In genomic region chr3:177126015-177126773, GRCh38 we compare ENCODE assay signal across 10 cellular contexts.
DNase-seq lines count a peak whose midpoint lies in the region; ATAC-seq and TF ChIP-seq lines count a peak whose summit lies in the region.
"Had no signal": no experiment of that assay in that cellular context is flagged by ENCODE, and none has a peak within 500 bp of the region (broad histone marks: within the 10 kb centered on the region; RNA-seq: fewer than 3 reads in every experiment).

No MANE protein-coding gene starts in this region.

- in situ Hi-C loops in GM23248 (cut with MboI) (no loop called here), gastrocnemius medialis (cut with MboI; ENCODE audit: low sequenced_read_pairs in 4 of 4) (no loop called here)

- POLR2A ChIA-PET in OCI-LY7 (lab: Charles Lee) = interaction anchor here (0.6 to 1.6 kb wide), 6 partner anchors 13 to 408 kb away, joined by 3 to 7 read pairs (median 4); no protein-coding TSS in a partner anchor

- H3K27ac ChIP-seq in GM23248 (peak overlapping the region; percentile 53), gastrocnemius medialis (peak overlapping the region in 3 of 4 donors; percentile 4 to 36 (median 11)), OCI-LY7 (ENCODE audit: low read depth, low read length, poor library complexity, severe bottlenecking) (no peak overlapping the region)

- TF ChIP-seq CTCF in gastrocnemius medialis (IDR thresholded peaks at IDR 0.05 in 4 of 5, conservative IDR thresholded peaks at IDR 0.05 in 1 of 5) (no peak), OCI-LY7 (conservative IDR thresholded peaks at IDR 0.05; ENCODE audit: low read length) (no peak)

- H3K4me3 ChIP-seq in GM23248 (peak overlapping the region; percentile 21; the same call in 1 of the 2 replicates), adipocyte (ENCODE audit: low read length) (no peak overlapping the region), gastrocnemius medialis (no peak overlapping the region), OCI-LY7 (ENCODE audit: low read depth, low read length, poor library complexity, severe bottlenecking) (no peak overlapping the region)

- H3K4me2 ChIP-seq in GM23248 (ENCODE audit: unreplicated experiment) (peak overlapping the region; percentile 61), OCI-LY7 (ENCODE audit: low read length) (no peak overlapping the region)

- H3K9me2 ChIP-seq in GM23248 (ENCODE audit: insufficient read depth) (no peaks in the 10 kb centered on the region), OCI-LY7 (ENCODE audit: insufficient read depth, low read length) (no peaks in the 10 kb centered on the region)

- intact Hi-C loops in Right ventricle myocardium superior (cut with DNase I) = no loop called here
- intact Hi-C loops in gastrocnemius medialis (cut with DNase I; ENCODE audit: low total_unique reads) = no loop called here
- intact Hi-C loops in OCI-LY7 (cut with micrococcal nuclease; ENCODE audit: unreplicated experiment) = no loop called here

- H3K79me2 ChIP-seq in GM23248 (ENCODE audit: insufficient read depth) (peaks cover 91% of the 10 kb centered on the region), OCI-LY7 (ENCODE audit: insufficient read depth, low read depth, low read length) (peaks cover 99% of the 10 kb centered on the region)

- H4K20me1 ChIP-seq in GM23248 (ENCODE audit: insufficient read depth) = peaks cover 34% of the 10 kb centered on the region
- peaks cover 32% of the 10 kb centered on the region for H4K20me1 ChIP-seq in OCI-LY7 (ENCODE audit: insufficient read depth, low read length)

- H3K9me3 ChIP-seq in GM23248 (ENCODE audit: low read depth) (no peaks in the 10 kb centered on the region), adipocyte (ENCODE audit: control insufficient read depth, low read length) (peaks cover 5% of the 10 kb centered on the region), gastrocnemius medialis (no peaks in the 10 kb centered on the region), OCI-LY7 (ENCODE audit: low read length) (peaks cover 7% of the 10 kb centered on the region; the same call in 1 of the 2 replicates)

- peak; percentile 93 for DNase-seq in GM23248
- peak; percentile 49 for DNase-seq in adipocyte (ENCODE audit: low read depth)
- no peak for DNase-seq in Right ventricle myocardium superior
- no peak for DNase-seq in gastrocnemius medialis
- no peak for DNase-seq in HUDEP-2 (lab: John Stamatoyannopoulos, UW; ENCODE audit: unreplicated experiment in 76 of 76)
- DNase-seq in stimulated activated CD4-positive, alpha-beta T cell treated with anti-CD3 and anti-CD28 coated beads, Interleukin-2, amount 100 ng/mL, for 24 hours = no peak
- no peak for DNase-seq in OCI-LY7 (ENCODE audit: low spot score)
- DNase-seq: Calu3, NCI-H1436 treated with DMSO at 0.1 percent for 48 hours had no signal

- H3K36me3 ChIP-seq in GM23248 (ENCODE audit: low read depth) (no peaks in the 10 kb centered on the region), adipocyte (ENCODE audit: control insufficient read depth, insufficient read depth, low read length, severe bottlenecking) (peaks cover 15% of the 10 kb centered on the region), gastrocnemius medialis (no peaks in the 10 kb centered on the region), OCI-LY7 (ENCODE audit: insufficient read depth, low read length) (peaks cover 54% of the 10 kb centered on the region)

- CTCF ChIA-PET in OCI-LY7 (lab: Charles Lee; ENCODE audit: unreplicated experiment) = no interaction called here

- peaks cover 38% of the 10 kb centered on the region for H3F3A ChIP-seq in GM23248 (ENCODE audit: insufficient read depth)

- no peak overlapping the region for H3K9ac ChIP-seq in GM23248
- no peak overlapping the region for H3K9ac ChIP-seq in adipocyte (ENCODE audit: low read length)

- no peak for TF ChIP-seq POLR2A in gastrocnemius medialis (IDR thresholded peaks at IDR 0.05)

- WGBS in GM23248 (ENCODE audit: low coverage in 1 of 2, low lambda C conversion rate in 2 of 2, missing lambda C conversion rate in 2 of 2), 2 experiments = 6 to 11% methylated on average over 3 of the region's 3 CpGs

- ATAC-seq in Right ventricle myocardium superior (ENCODE audit: poor library complexity) (peak; percentile 83), gastrocnemius medialis (peak; percentile 41), HG02973 (IDR thresholded peaks at IDR 0.05; ENCODE audit: unreplicated experiment) (no peak)

- H3K27me3 ChIP-seq in GM23248 (replicated peaks; ENCODE audit: insufficient read depth) (no peaks in the 10 kb centered on the region), adipocyte (replicated peaks; ENCODE audit: control insufficient read depth, insufficient read depth, low read length) (no peaks in the 10 kb centered on the region), gastrocnemius medialis (no peaks in the 10 kb centered on the region)

- H2AFZ ChIP-seq in GM23248 (no peak overlapping the region), OCI-LY7 (ENCODE audit: low read length) (no peak overlapping the region)

- no TSS peak for BruUV-seq in OCI-LY7 (replicated peaks; lab: Mats Ljungman, UMichigan)

- H3K4me1 ChIP-seq in GM23248 (ENCODE audit: insufficient read depth) (peaks cover 28% of the 10 kb centered on the region), adipocyte (ENCODE audit: control insufficient read depth, insufficient read depth, low read length) (peaks cover 22% of the 10 kb centered on the region), gastrocnemius medialis (peaks cover 42 to 72% of the 10 kb centered on the region in 2 donors), OCI-LY7 (ENCODE audit: insufficient read depth, low read length, poor library complexity, severe bottlenecking) (peaks cover 6% of the 10 kb centered on the region)

Comparison
In these comparisons a context has a peak if more than half of its experiments do, and no peak if none do; other contexts are left out.
1. DNase-seq: peak in GM23248 (single experiment) and adipocyte (single experiment); none in Right ventricle myocardium superior (single experiment), gastrocnemius medialis (0 of 2), HUDEP-2 (0 of 76), stimulated activated CD4-positive, alpha-beta T cell treated with anti-CD3 and anti-CD28 coated beads, Interleukin-2, amount 100 ng/mL, for 24 hours (0 of 2) and OCI-LY7 (single experiment).